In genomic region chr13:66831317-66831716, GRCh38 we compare ENCODE assay signal across 20 cellular contexts.
A peak's percentile ranks its signal among the peaks of the same experiment; 100 is the strongest.
DNase-seq lines count a peak whose midpoint lies in the region; ATAC-seq and TF ChIP-seq lines count a peak whose summit lies in the region.
"Had no signal": no experiment of that assay in that cellular context is flagged by ENCODE, and none has a peak within 500 bp of the region (broad histone marks: within the 10 kb centered on the region; RNA-seq: fewer than 3 reads in every experiment).

No MANE protein-coding gene starts in this region.

- H2AFZ ChIP-seq in MM.1S (ENCODE audit: low read length), result peak overlapping the region; percentile 56; the same call in 1 of the 2 replicates
- no peak overlapping the region for H2AFZ ChIP-seq in mesenchymal stem cell (ENCODE audit: low read depth, low read length)

- H3K4me3 ChIP-seq in MM.1S (ENCODE audit: low read length) (no peak overlapping the region), mesenchymal stem cell (ENCODE audit: insufficient read depth in 1 of 2, low read depth in 1 of 2, low read length in 2 of 2) (no peak overlapping the region), gastroesophageal sphincter (no peak overlapping the region)
- H3K4me3 ChIP-seq: BLaER1 treated with 17β-estradiol and CSF1 and Interleukin-3, amounts not matched to agents 10 nM and 100 nM; esophagus squamous epithelium; skin epidermis; vagina had no signal

- no peak overlapping the region for H3K18ac ChIP-seq in mesenchymal stem cell (ENCODE audit: low read depth in 1 of 2, low read length in 2 of 2)

- H3K4me1 ChIP-seq in MM.1S (ENCODE audit: low read length) (no peaks in the 10 kb centered on the region), mesenchymal stem cell (ENCODE audit: control insufficient read depth, insufficient read depth, low read depth, low read length) (peaks cover 2% of the 10 kb centered on the region), gastroesophageal sphincter (peaks cover 0 to 25% (median 5%) of the 10 kb centered on the region in 3 donors)
- H3K4me1 ChIP-seq: esophagus squamous epithelium, vagina had no signal

- peak; percentile 14 for DNase-seq in MM.1S
- peak; percentile 1 for DNase-seq in mesenchymal stem cell
- no peak for DNase-seq in caudate nucleus (lab: John Stamatoyannopoulos, UW)
- no peak for DNase-seq in NCI-H1436 (lab: John Stamatoyannopoulos, UW)
- DNase-seq: activated CD8-positive, alpha-beta memory T cell treated with anti-CD3 and anti-CD28 coated beads, Interleukin-2, amount 50 U/mL, for 48 hours; activated naive CD4-positive, alpha-beta T cell treated with Interleukin-2 at 50 U/mL for 16 hours; DND-41; esophagus squamous epithelium; NCI-H2081; NK-92 treated with Interleukin-12 subunit alpha and Interleukin-12 subunit beta, amount 100 ng/mL, for 24 hours; SHP77; stimulated activated naive CD8-positive, alpha-beta T cell treated with anti-CD3 and anti-CD28 coated beads, Interleukin-15, amount 100 ng/mL, for 72 hours; T-helper 9 cell had no signal

- no peak for TF ChIP-seq EP300 in gastroesophageal sphincter (IDR thresholded peaks at IDR 0.05)

- H3K27me3 ChIP-seq in MM.1S (replicated peaks; ENCODE audit: insufficient read depth, low read length) (no peaks in the 10 kb centered on the region), mesenchymal stem cell (ENCODE audit: control insufficient read depth in 1 of 2, insufficient read depth in 1 of 2, low read length in 2 of 2) (no peaks in the 10 kb centered on the region), gastroesophageal sphincter (no peaks in the 10 kb centered on the region)
- H3K27me3 ChIP-seq: BLaER1 treated with 17β-estradiol and CSF1 and Interleukin-3, amounts not matched to agents 10 nM and 100 nM; esophagus squamous epithelium; vagina had no signal

- no peak overlapping the region for H3K9ac ChIP-seq in MM.1S (ENCODE audit: low read length)
- H3K9ac ChIP-seq in mesenchymal stem cell (ENCODE audit: low read length), result no peak overlapping the region
- H3K9ac ChIP-seq: BLaER1 treated with 17β-estradiol and CSF1 and Interleukin-3, amounts not matched to agents 10 nM and 100 nM had no signal

- H4K20me1 ChIP-seq in MM.1S (ENCODE audit: insufficient read depth, low read length), result no peaks in the 10 kb centered on the region
- H4K20me1 ChIP-seq: BLaER1 treated with 17β-estradiol and CSF1 and Interleukin-3, amounts not matched to agents 10 nM and 100 nM had no signal

- no peak overlapping the region for H4K8ac ChIP-seq in mesenchymal stem cell (ENCODE audit: low read length)

- H3K36me3 ChIP-seq in MM.1S (replicated peaks; ENCODE audit: insufficient read depth, low read length) (no peaks in the 10 kb centered on the region), mesenchymal stem cell (ENCODE audit: control insufficient read depth in 1 of 2, insufficient read depth in 2 of 2, low read depth in 1 of 2, low read length in 2 of 2) (no peaks in the 10 kb centered on the region), gastroesophageal sphincter (no peaks in the 10 kb centered on the region)
- H3K36me3 ChIP-seq: BLaER1 treated with 17β-estradiol and CSF1 and Interleukin-3, amounts not matched to agents 10 nM and 100 nM; esophagus squamous epithelium; vagina had no signal

- no peaks in the 10 kb centered on the region for H3K79me1 ChIP-seq in mesenchymal stem cell (replicated peaks; ENCODE audit: low read length, poor library complexity, severe bottlenecking)

- no peak overlapping the region for H2BK12ac ChIP-seq in mesenchymal stem cell (ENCODE audit: low read length in 2 of 2)

- no peak overlapping the region for H2BK5ac ChIP-seq in mesenchymal stem cell (ENCODE audit: low read depth, low read length, poor library complexity, severe bottlenecking)

- H3F3A ChIP-seq in MM.1S (ENCODE audit: insufficient read depth, low read length), result no peaks in the 10 kb centered on the region

- no peak overlapping the region for H4K91ac ChIP-seq in mesenchymal stem cell (ENCODE audit: low read length)

- H3K79me2 ChIP-seq in MM.1S (ENCODE audit: low read length), result no peaks in the 10 kb centered on the region

- no peak for TF ChIP-seq POLR2A in gastroesophageal sphincter (IDR thresholded peaks at IDR 0.05)

- H3K14ac ChIP-seq in mesenchymal stem cell (ENCODE audit: low read length in 2 of 2), result no peak overlapping the region

- H2AK5ac ChIP-seq in mesenchymal stem cell (ENCODE audit: low read length, severe bottlenecking), result no peak overlapping the region

- WGBS in mesenchymal stem cell, result no CpG with 5 or more reads among the region's 2 CpGs
- 38 to 46% methylated on average over 2 of the region's 2 CpGs for WGBS in gastroesophageal sphincter (ENCODE audit: low coverage in 1 of 2), 2 donors

- no peak overlapping the region for H2BK120ac ChIP-seq in mesenchymal stem cell (ENCODE audit: low read depth, low read length)

- ATAC-seq in GM18520 (IDR thresholded peaks at IDR 0.05; ENCODE audit: unreplicated experiment), result peak; percentile 37
- ATAC-seq in GM21786 (IDR thresholded peaks at IDR 0.05; ENCODE audit: unreplicated experiment), result peak; percentile 54
- ATAC-seq in gastroesophageal sphincter, result no peak
- ATAC-seq: stimulated activated naive CD8-positive, alpha-beta T cell treated with anti-CD3 and anti-CD28 coated beads, Interleukin-15, amount 100 ng/mL, for 72 hours had no signal

- TF ChIP-seq CTCF in MM.1S (IDR thresholded peaks at IDR 0.05; ENCODE audit: low read length) (no peak), gastroesophageal sphincter (IDR thresholded peaks at IDR 0.05) (no peak)

- no peak overlapping the region for H3K4ac ChIP-seq in mesenchymal stem cell (ENCODE audit: low read depth in 1 of 2, low read length in 2 of 2)

- H3K4me2 ChIP-seq in MM.1S (ENCODE audit: low read depth, low read length) (peak overlapping the region; percentile 39; the same call in 1 of the 2 replicates), mesenchymal stem cell (ENCODE audit: low read length, poor library complexity, severe bottlenecking) (no peak overlapping the region)

- no peak overlapping the region for H3K23ac ChIP-seq in mesenchymal stem cell (ENCODE audit: low read length in 2 of 2)

- no peak overlapping the region for H2BK15ac ChIP-seq in mesenchymal stem cell (ENCODE audit: low read depth, poor library complexity, severe bottlenecking)

- H3K9me3 ChIP-seq in MM.1S (replicated peaks; ENCODE audit: insufficient read depth, low read length) (no peaks in the 10 kb centered on the region), mesenchymal stem cell (ENCODE audit: control insufficient read depth, low read length) (no peaks in the 10 kb centered on the region), gastroesophageal sphincter (no peaks in the 10 kb centered on the region)
- H3K9me3 ChIP-seq: BLaER1 treated with 17β-estradiol and CSF1 and Interleukin-3, amounts not matched to agents 10 nM and 100 nM; esophagus squamous epithelium; vagina had no signal

- H3K27ac ChIP-seq in MM.1S (ENCODE audit: low read length), result peak overlapping the region; percentile 23; the same call in 1 of the 2 replicates
- no peak overlapping the region for H3K27ac ChIP-seq in mesenchymal stem cell (ENCODE audit: low read length, poor library complexity, severe bottlenecking)
- H3K27ac ChIP-seq in gastroesophageal sphincter, result no peak overlapping the region
- H3K27ac ChIP-seq in caudate nucleus (ENCODE audit: low read depth, low read length), result no peak overlapping the region
- H3K27ac ChIP-seq: BLaER1 treated with 17β-estradiol and CSF1 and Interleukin-3, amounts not matched to agents 10 nM and 100 nM; esophagus squamous epithelium; HL-60; skin epidermis; vagina had no signal

- H3K9me2 ChIP-seq in MM.1S (replicated peaks; ENCODE audit: insufficient read depth, low read length), result no peaks in the 10 kb centered on the region

Comparison
In these comparisons a context has a peak if more than half of its experiments do, and no peak if none do; other contexts are left out.
1. DNase-seq: peak in MM.1S (single experiment) and mesenchymal stem cell (single experiment); none in caudate nucleus (0 of 61) and NCI-H1436 (single experiment).